ENCODE assay signal across 8 cellular contexts in the genomic region with DNA sequence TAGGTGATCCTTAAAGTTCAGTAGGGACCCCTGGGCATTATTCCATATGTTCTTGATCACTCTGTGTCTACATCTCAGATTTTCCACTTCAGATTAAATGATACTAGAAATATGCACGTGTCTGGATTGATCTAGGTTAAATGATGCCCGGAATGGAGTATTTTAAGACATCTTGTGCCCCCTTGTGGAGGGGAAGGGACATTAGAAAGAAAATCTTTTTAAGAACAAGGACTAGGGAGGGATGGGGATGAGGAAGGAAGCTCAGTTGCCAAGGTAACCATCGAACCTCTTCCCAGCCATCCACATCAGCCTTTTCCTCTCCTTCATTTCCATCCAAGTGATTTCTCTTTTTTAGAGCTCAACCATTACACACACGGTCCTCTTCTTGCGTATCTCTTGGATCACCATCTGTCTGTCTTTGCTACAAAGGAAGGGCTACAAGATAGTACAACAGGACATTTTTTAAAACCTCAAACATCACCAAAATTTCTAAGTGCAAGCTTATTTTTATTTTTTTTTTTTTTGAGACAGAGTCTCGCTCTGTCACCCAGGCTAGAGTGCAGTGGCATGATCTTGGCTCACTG. TPM values are rescaled to one million over a fixed set of nuclear protein-coding genes. Genes with fewer than 3 reads are reported as not detected.
DNase-seq lines count a peak whose midpoint lies in the region; ATAC-seq and TF ChIP-seq lines count a peak whose summit lies in the region.

No MANE protein-coding gene starts in this region.

- no peaks in the 10 kb centered on the region for H3K79me2 ChIP-seq in Karpas-422 (ENCODE audit: low read length)
- no peaks in the 10 kb centered on the region for H3K79me2 ChIP-seq in neural cell (replicated peaks; ENCODE audit: insufficient read depth, low read length)

- H3K9me2 ChIP-seq in Karpas-422 (replicated peaks; ENCODE audit: insufficient read depth, low read length) (no peaks in the 10 kb centered on the region), neural cell (ENCODE audit: insufficient read depth, low read length) (no peaks in the 10 kb centered on the region)

- TF ChIP-seq CTCF in neural cell (IDR thresholded peaks at IDR 0.05; ENCODE audit: poor library complexity, severe bottlenecking) = peak; percentile 73

- H3K27me3 Mint-ChIP-seq in activated naive CD4-positive, alpha-beta T cell treated with anti-CD3 and anti-CD28 coated beads for 36 hours (ENCODE audit: low read depth) = no peaks in the 10 kb centered on the region

- intact Hi-C loops in activated naive CD4-positive, alpha-beta T cell treated with anti-CD3 and anti-CD28 coated beads for 36 hours (cut with micrococcal nuclease) = loop anchor here (1.0 to 5.0 kb wide), 10 partner anchors 24 to 834 kb away; no protein-coding TSS in a partner anchor

- H3K4me3 ChIP-seq in Karpas-422 (ENCODE audit: low read length) (no peak overlapping the region), neural cell (ENCODE audit: low read length) (no peak overlapping the region)

- no peaks in the 10 kb centered on the region for H3K9me3 ChIP-seq in Karpas-422 (ENCODE audit: low read length)
- H3K9me3 ChIP-seq in neural cell (ENCODE audit: low read length) = no peaks in the 10 kb centered on the region

- H4K20me1 ChIP-seq in Karpas-422 (ENCODE audit: insufficient read depth, low read depth, low read length) = no peaks in the 10 kb centered on the region
- H4K20me1 ChIP-seq in neural cell (ENCODE audit: insufficient read depth) = no peaks in the 10 kb centered on the region

- peak; percentile 60 for TF ChIP-seq RAD21 in neural cell (conservative IDR thresholded peaks at IDR 0.05)

- H3K4me1 ChIP-seq in Karpas-422 (ENCODE audit: low read length) = no peaks in the 10 kb centered on the region

- no peak overlapping the region for H2AFZ ChIP-seq in Karpas-422 (ENCODE audit: low read length)
- no peak overlapping the region for H2AFZ ChIP-seq in neural cell (ENCODE audit: low read depth, low read length)

- peaks cover 83% of the 10 kb centered on the region for H3K4me1 Mint-ChIP-seq in activated naive CD4-positive, alpha-beta T cell treated with anti-CD3 and anti-CD28 coated beads for 36 hours (ENCODE audit: low read depth)

- H3K27ac Mint-ChIP-seq in activated naive CD4-positive, alpha-beta T cell treated with anti-CD3 and anti-CD28 coated beads for 36 hours = peak overlapping the region; percentile 99

- H3K4me2 ChIP-seq in Karpas-422 (ENCODE audit: low read depth, low read length, poor library complexity, severe bottlenecking) = no peak overlapping the region
- H3K4me2 ChIP-seq in neural cell (ENCODE audit: low read length) = no peak overlapping the region

- no peak for TF ChIP-seq EP300 in neural cell (conservative IDR thresholded peaks at IDR 0.05; ENCODE audit: poor library complexity, severe bottlenecking)

- H3K27ac ChIP-seq in Karpas-422 (ENCODE audit: low read length) (no peak overlapping the region), neural cell (ENCODE audit: low read length) (no peak overlapping the region)

- H3K27me3 ChIP-seq in Karpas-422 (ENCODE audit: low read length) (no peaks in the 10 kb centered on the region), neural cell (ENCODE audit: insufficient read depth, low read depth, low read length) (no peaks in the 10 kb centered on the region)

- peak; percentile 39 for ATAC-seq in esophagus mucosa

- H3K36me3 Mint-ChIP-seq in activated naive CD4-positive, alpha-beta T cell treated with anti-CD3 and anti-CD28 coated beads for 36 hours (ENCODE audit: low read depth) = no peaks in the 10 kb centered on the region

- H3F3A ChIP-seq in neural cell (ENCODE audit: insufficient read depth, low read length, poor library complexity, severe bottlenecking) = no peaks in the 10 kb centered on the region

- H3K9me3 Mint-ChIP-seq in activated naive CD4-positive, alpha-beta T cell treated with anti-CD3 and anti-CD28 coated beads for 36 hours = no peaks in the 10 kb centered on the region

- H3K36me3 ChIP-seq in Karpas-422 (ENCODE audit: insufficient read depth, low read length) (no peaks in the 10 kb centered on the region), neural cell (ENCODE audit: insufficient read depth, low read length) (no peaks in the 10 kb centered on the region)

- CTCF ChIA-PET in activated naive CD4-positive, alpha-beta T cell treated with anti-CD3 and anti-CD28 coated beads for 36 hours (lab: Charles Lee) = interaction anchor here (0.6 to 12.4 kb wide), 45 partner anchors 9 to 512 kb away, joined by 3 to 382 read pairs (median 5); partner anchors contain the start of gene EPHB6

- H3K9ac ChIP-seq in Karpas-422 (ENCODE audit: low read length) = no peak overlapping the region
- H3K9ac ChIP-seq in neural cell (ENCODE audit: low read length) = no peak overlapping the region

- DNase-seq in activated naive CD4-positive, alpha-beta T cell treated with anti-CD3 and anti-CD28 coated beads for 36 hours = peak; percentile 61
- DNase-seq in activated naive CD4-positive, alpha-beta T cell treated with Interleukin-2 at 50 U/mL for 16 hours = no peak
- DNase-seq in Karpas-422 (peak; percentile 73), T-helper 1 cell (peak in 3 of 5 donors; percentile 36 to 78 (median 52))
- no peak for DNase-seq in effector CD8-positive, alpha-beta T cell (lab: John Stamatoyannopoulos, UW)
- no peak for DNase-seq in activated effector memory CD4-positive, alpha-beta T cell treated with Interleukin-2 at 50 U/mL for 16 hours

- peak overlapping the region; percentile 42 for H3K4me3 Mint-ChIP-seq in activated naive CD4-positive, alpha-beta T cell treated with anti-CD3 and anti-CD28 coated beads for 36 hours

TF ChIP-seq in neural cell, 6 proteins besides CTCF, POLR2A, EP300 and RAD21:
- TF ChIP-seq MXI1 (conservative IDR thresholded peaks at IDR 0.05; ENCODE audit: poor library complexity, severe bottlenecking) (no peak), EZH2 (IDR thresholded peaks at IDR 0.05; ENCODE audit: borderline replicate concordance, insufficient read depth, low read length, poor library complexity, severe bottlenecking) (no peak), POLR2AphosphoS5 (IDR thresholded peaks at IDR 0.05) (no peak), TAF1 (IDR thresholded peaks at IDR 0.05; ENCODE audit: low read depth) (no peak), SMC3 (conservative IDR thresholded peaks at IDR 0.05; ENCODE audit: poor library complexity) (peak; percentile 70)
- TF ChIP-seq, protein P1, sequence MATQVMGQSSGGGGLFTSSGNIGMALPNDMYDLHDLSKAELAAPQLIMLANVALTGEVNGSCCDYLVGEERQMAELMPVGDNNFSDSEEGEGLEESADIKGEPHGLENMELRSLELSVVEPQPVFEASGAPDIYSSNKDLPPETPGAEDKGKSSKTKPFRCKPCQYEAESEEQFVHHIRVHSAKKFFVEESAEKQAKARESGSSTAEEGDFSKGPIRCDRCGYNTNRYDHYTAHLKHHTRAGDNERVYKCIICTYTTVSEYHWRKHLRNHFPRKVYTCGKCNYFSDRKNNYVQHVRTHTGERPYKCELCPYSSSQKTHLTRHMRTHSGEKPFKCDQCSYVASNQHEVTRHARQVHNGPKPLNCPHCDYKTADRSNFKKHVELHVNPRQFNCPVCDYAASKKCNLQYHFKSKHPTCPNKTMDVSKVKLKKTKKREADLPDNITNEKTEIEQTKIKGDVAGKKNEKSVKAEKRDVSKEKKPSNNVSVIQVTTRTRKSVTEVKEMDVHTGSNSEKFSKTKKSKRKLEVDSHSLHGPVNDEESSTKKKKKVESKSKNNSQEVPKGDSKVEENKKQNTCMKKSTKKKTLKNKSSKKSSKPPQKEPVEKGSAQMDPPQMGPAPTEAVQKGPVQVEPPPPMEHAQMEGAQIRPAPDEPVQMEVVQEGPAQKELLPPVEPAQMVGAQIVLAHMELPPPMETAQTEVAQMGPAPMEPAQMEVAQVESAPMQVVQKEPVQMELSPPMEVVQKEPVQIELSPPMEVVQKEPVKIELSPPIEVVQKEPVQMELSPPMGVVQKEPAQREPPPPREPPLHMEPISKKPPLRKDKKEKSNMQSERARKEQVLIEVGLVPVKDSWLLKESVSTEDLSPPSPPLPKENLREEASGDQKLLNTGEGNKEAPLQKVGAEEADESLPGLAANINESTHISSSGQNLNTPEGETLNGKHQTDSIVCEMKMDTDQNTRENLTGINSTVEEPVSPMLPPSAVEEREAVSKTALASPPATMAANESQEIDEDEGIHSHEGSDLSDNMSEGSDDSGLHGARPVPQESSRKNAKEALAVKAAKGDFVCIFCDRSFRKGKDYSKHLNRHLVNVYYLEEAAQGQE (IDR thresholded peaks at IDR 0.05; ENCODE audit: borderline replicate concordance) = no peak

RNA-seq across cellular contexts. Expression of gene PRSS2, which starts 40.5 kb away (rescaled TPM):
- total RNA-seq in activated naive CD4-positive, alpha-beta T cell treated with anti-CD3 and anti-CD28 coated beads for 36 hours = under 1 TPM in 1 of 2 experiments, not detected in 1; 0.50 TPM
- not detected in 2 replicates for total RNA-seq in Karpas-422 (2014; rRNA removed; shearing (Covaris generic); ENCODE audit: low replicate concordance)
- total RNA-seq in esophagus mucosa = not detected
- polyA plus RNA-seq in neural cell = not detected in 2 replicates
- polyA minus RNA-seq in neural cell = not detected in 2 replicates

RNA-seq across cellular contexts. Expression of gene EPHB6, which starts 43.6 kb away (rescaled TPM):
- total RNA-seq in activated naive CD4-positive, alpha-beta T cell treated with anti-CD3 and anti-CD28 coated beads for 36 hours = 10 to 100 TPM; 22.1 to 22.8 TPM
- total RNA-seq in Karpas-422 (2014; rRNA removed; shearing (Covaris generic); ENCODE audit: low replicate concordance) = not detected in 2 replicates
- total RNA-seq in esophagus mucosa = 18.1 TPM
- polyA plus RNA-seq in neural cell = 14.8 and 25.3 TPM in 2 replicates
- polyA minus RNA-seq in neural cell = 21.8 and 25.8 TPM in 2 replicates

Comparison
In these comparisons a context has a peak if more than half of its experiments do, and no peak if none do; other contexts are left out.
1. DNase-seq: peak in activated naive CD4-positive, alpha-beta T cell treated with anti-CD3 and anti-CD28 coated beads for 36 hours (single experiment), Karpas-422 (single experiment) and T-helper 1 cell (3 of 5); none in activated naive CD4-positive, alpha-beta T cell treated with Interleukin-2 at 50 U/mL for 16 hours (single experiment), effector CD8-positive, alpha-beta T cell (single experiment) and activated effector memory CD4-positive, alpha-beta T cell treated with Interleukin-2 at 50 U/mL for 16 hours (single experiment).
2. RNA of gene EPHB6, which starts 43.6 kb away (total RNA-seq): 22.1 to 22.8 TPM in activated naive CD4-positive, alpha-beta T cell treated with anti-CD3 and anti-CD28 coated beads for 36 hours and 18.1 TPM in esophagus mucosa (single experiment); not detected in Karpas-422; every median in the first group is over 10 times any median in the second.